16 cellular contexts compared by ENCODE assay signal in the genomic region with DNA sequence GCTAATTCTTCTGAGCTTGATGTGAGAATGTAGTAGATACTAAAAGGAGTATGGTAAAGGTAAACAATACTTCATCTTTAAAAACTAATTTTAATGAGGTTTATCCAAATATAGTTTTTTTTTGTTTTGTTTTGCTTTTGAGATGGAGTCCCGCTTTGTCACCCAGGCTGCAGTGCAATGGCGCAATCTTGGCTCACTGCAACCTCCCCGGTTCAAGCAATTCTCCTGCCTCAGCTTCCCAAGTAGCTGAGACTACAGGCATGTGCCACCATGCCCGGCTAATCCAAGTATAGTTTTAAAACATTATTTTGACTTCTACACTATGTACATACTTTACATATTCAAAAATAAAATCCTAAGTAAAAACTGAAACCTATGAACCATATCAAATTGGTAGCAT.
"Had no signal": no experiment of that assay in that cellular context is flagged by ENCODE, and none has a peak within 500 bp of the region (broad histone marks: within the 10 kb centered on the region; RNA-seq: fewer than 3 reads in every experiment).

No MANE protein-coding gene starts in this region.

- H3K9me3 Mint-ChIP-seq: stimulated activated memory B cell treated with anti-CD40 and anti-IgM and Interleukin-4, amounts not matched to agents 10 μg/mL and 1 μg/mL and 100 μg/mL, for 72 hours; stimulated activated naive CD8-positive, alpha-beta T cell treated with anti-CD3 and anti-CD28 coated beads, Interleukin-15, Interleukin-2, amounts not matched to agents 100 ng/mL and 50 ng/mL, for 24 hours had no signal

- H3K36me3 ChIP-seq: colonic mucosa, neutrophil, right lobe of liver had no signal

- H3K27ac Mint-ChIP-seq: stimulated activated memory B cell treated with anti-CD40 and anti-IgM and Interleukin-4, amounts not matched to agents 10 μg/mL and 1 μg/mL and 100 μg/mL, for 72 hours; stimulated activated naive CD8-positive, alpha-beta T cell treated with anti-CD3 and anti-CD28 coated beads, Interleukin-15, Interleukin-2, amounts not matched to agents 100 ng/mL and 50 ng/mL, for 24 hours had no signal

- H3K27ac ChIP-seq: colonic mucosa, foreskin keratinocyte, neutrophil, psoas muscle, right lobe of liver, tibial nerve had no signal

- H3K4me1 ChIP-seq: colonic mucosa had no signal

- ATAC-seq: foreskin keratinocyte; left colon; left ventricle myocardium superior; psoas muscle; right lobe of liver; stimulated activated memory B cell treated with anti-CD40 and anti-IgM and Interleukin-4, amounts not matched to agents 10 μg/mL and 1 μg/mL and 100 μg/mL, for 72 hours had no signal

- H3K4me3 ChIP-seq: colonic mucosa, lung, psoas muscle, right lobe of liver, tibial nerve had no signal

- DNase-seq: colonic mucosa; effector CD4-positive, alpha-beta T cell; endodermal cell; foreskin keratinocyte; left colon; left ventricle myocardium superior; naive B cell; psoas muscle; retina; right lobe of liver; stimulated activated CD4-positive, alpha-beta T cell treated with anti-CD3 and anti-CD28 coated beads, Interleukin-4, amount 100 ng/mL, for 1 hour had no signal

- H3K27me3 ChIP-seq: colonic mucosa, foreskin keratinocyte, neutrophil, right lobe of liver, tibial nerve had no signal

- H3K27me3 Mint-ChIP-seq: naive B cell; stimulated activated memory B cell treated with anti-CD40 and anti-IgM and Interleukin-4, amounts not matched to agents 10 μg/mL and 1 μg/mL and 100 μg/mL, for 72 hours; stimulated activated naive CD8-positive, alpha-beta T cell treated with anti-CD3 and anti-CD28 coated beads, Interleukin-15, Interleukin-2, amounts not matched to agents 100 ng/mL and 50 ng/mL, for 24 hours had no signal

- H3K4me3 Mint-ChIP-seq: endodermal cell; stimulated activated memory B cell treated with anti-CD40 and anti-IgM and Interleukin-4, amounts not matched to agents 10 μg/mL and 1 μg/mL and 100 μg/mL, for 72 hours; stimulated activated naive CD8-positive, alpha-beta T cell treated with anti-CD3 and anti-CD28 coated beads, Interleukin-15, Interleukin-2, amounts not matched to agents 100 ng/mL and 50 ng/mL, for 24 hours had no signal

- H3K9me3 ChIP-seq: colonic mucosa, neutrophil, right lobe of liver had no signal
